ENCODE assay signal across 8 cellular contexts in genomic region chr14:103074699-103075341, GRCh38. TPM values are rescaled to one million over a fixed set of nuclear protein-coding genes. Genes with fewer than 3 reads are reported as not detected.
DNase-seq lines count a peak whose midpoint lies in the region; ATAC-seq and TF ChIP-seq lines count a peak whose summit lies in the region.

No MANE protein-coding gene starts in this region.

- H3K9me3 ChIP-seq in stomach smooth muscle (ENCODE audit: control insufficient read depth in 2 of 2, low read length in 2 of 2) = no peaks in the 10 kb centered on the region

- H3K36me3 Mint-ChIP-seq in activated CD4-positive, alpha-beta memory T cell treated with anti-CD3 and anti-CD28 coated beads for 36 hours = no peaks in the 10 kb centered on the region
- H3K36me3 Mint-ChIP-seq in activated CD4-positive, alpha-beta memory T cell treated with anti-CD3 and anti-CD28 coated beads, Interleukin-2, amount 10 ng/mL, durations not matched to agents 7 days and 5 days (ENCODE audit: low read depth) = no peaks in the 10 kb centered on the region
- no peaks in the 10 kb centered on the region for H3K36me3 Mint-ChIP-seq in WTC11

- peak; percentile 27 for DNase-seq in activated CD4-positive, alpha-beta memory T cell treated with anti-CD3 and anti-CD28 coated beads for 36 hours
- no peak for DNase-seq in activated CD4-positive, alpha-beta memory T cell treated with anti-CD3 and anti-CD28 coated beads, Interleukin-2, amount 10 ng/mL, durations not matched to agents 7 days and 5 days
- DNase-seq in WTC11 (ENCODE audit: low spot score) (no peak), iPS-NIHi7 (ENCODE audit: extremely low spot score) (peak; percentile 36), cerebellar nuclear complex (lab: John Stamatoyannopoulos, UW) (no peak), DMS153 (lab: John Stamatoyannopoulos, UW) (no peak)

- no peak overlapping the region for H3K27ac Mint-ChIP-seq in activated CD4-positive, alpha-beta memory T cell treated with anti-CD3 and anti-CD28 coated beads for 36 hours
- no peak overlapping the region for H3K27ac Mint-ChIP-seq in activated CD4-positive, alpha-beta memory T cell treated with anti-CD3 and anti-CD28 coated beads, Interleukin-2, amount 10 ng/mL, durations not matched to agents 7 days and 5 days
- no peak overlapping the region for H3K27ac Mint-ChIP-seq in WTC11

- H3K4me3 Mint-ChIP-seq in activated CD4-positive, alpha-beta memory T cell treated with anti-CD3 and anti-CD28 coated beads for 36 hours = no peak overlapping the region
- no peak overlapping the region for H3K4me3 Mint-ChIP-seq in activated CD4-positive, alpha-beta memory T cell treated with anti-CD3 and anti-CD28 coated beads, Interleukin-2, amount 10 ng/mL, durations not matched to agents 7 days and 5 days
- H3K4me3 Mint-ChIP-seq in WTC11 = peak overlapping the region; percentile 55

- ATAC-seq in WTC11 (peak; percentile 10), HG03097 (IDR thresholded peaks at IDR 0.05; ENCODE audit: low FRiP score, unreplicated experiment) (no peak)

- no peaks in the 10 kb centered on the region for H3K4me1 Mint-ChIP-seq in activated CD4-positive, alpha-beta memory T cell treated with anti-CD3 and anti-CD28 coated beads for 36 hours (ENCODE audit: low read depth)
- H3K4me1 Mint-ChIP-seq in activated CD4-positive, alpha-beta memory T cell treated with anti-CD3 and anti-CD28 coated beads, Interleukin-2, amount 10 ng/mL, durations not matched to agents 7 days and 5 days = peaks cover 4% of the 10 kb centered on the region
- H3K4me1 Mint-ChIP-seq in WTC11 = no peaks in the 10 kb centered on the region

- H3K4me3 ChIP-seq in stomach smooth muscle (ENCODE audit: low read length in 2 of 2) = peak overlapping the region in 1 of 2 donors; percentile 57

- peaks cover 4% of the 10 kb centered on the region for H3K27me3 Mint-ChIP-seq in activated CD4-positive, alpha-beta memory T cell treated with anti-CD3 and anti-CD28 coated beads for 36 hours
- peaks cover 5% of the 10 kb centered on the region for H3K27me3 Mint-ChIP-seq in activated CD4-positive, alpha-beta memory T cell treated with anti-CD3 and anti-CD28 coated beads, Interleukin-2, amount 10 ng/mL, durations not matched to agents 7 days and 5 days
- peaks cover 5% of the 10 kb centered on the region for H3K27me3 Mint-ChIP-seq in WTC11 (ENCODE audit: low read depth)

- H3K9me3 Mint-ChIP-seq in activated CD4-positive, alpha-beta memory T cell treated with anti-CD3 and anti-CD28 coated beads for 36 hours = no peaks in the 10 kb centered on the region
- H3K9me3 Mint-ChIP-seq in activated CD4-positive, alpha-beta memory T cell treated with anti-CD3 and anti-CD28 coated beads, Interleukin-2, amount 10 ng/mL, durations not matched to agents 7 days and 5 days = no peaks in the 10 kb centered on the region
- no peaks in the 10 kb centered on the region for H3K9me3 Mint-ChIP-seq in WTC11

- TF ChIP-seq CTCF in WTC11 (IDR thresholded peaks at IDR 0.05) = no peak

- CTCF ChIA-PET in activated CD4-positive, alpha-beta memory T cell treated with anti-CD3 and anti-CD28 coated beads for 36 hours (lab: Charles Lee) = interaction anchor here (0.7 to 4.6 kb wide), 13 partner anchors 9 to 381 kb away, joined by 3 to 34 read pairs (median 4); partner anchors contain the start of gene LBHD2
- CTCF ChIA-PET in activated CD4-positive, alpha-beta memory T cell treated with anti-CD3 and anti-CD28 coated beads, Interleukin-2, amount 10 ng/mL, durations not matched to agents 7 days and 5 days (lab: Charles Lee) = interaction anchor here (1.0 to 1.6 kb wide), 5 partner anchors 9 to 380 kb away, joined by 3 to 7 read pairs (median 3); no protein-coding TSS in a partner anchor
- CTCF ChIA-PET in WTC11 (lab: Charles Lee) = interaction anchor here (0.5 to 7.2 kb wide), 30 partner anchors 9 to 436 kb away, joined by 3 to 74 read pairs (median 4); partner anchors contain the start of genes LBHD2 and TNFAIP2

- H3K4me1 ChIP-seq in stomach smooth muscle (ENCODE audit: control insufficient read depth, insufficient read depth, low read length) = peaks cover 16% of the 10 kb centered on the region

- peak overlapping the region; percentile 18 for H3K27ac ChIP-seq in stomach smooth muscle (ENCODE audit: low read length)

- H3K9ac ChIP-seq in stomach smooth muscle (ENCODE audit: low read length in 2 of 2) = no peak overlapping the region

- no peaks in the 10 kb centered on the region for H3K36me3 ChIP-seq in stomach smooth muscle (ENCODE audit: control insufficient read depth in 2 of 2, insufficient read depth in 2 of 2, low read length in 2 of 2)

- intact Hi-C loops in activated CD4-positive, alpha-beta memory T cell treated with anti-CD3 and anti-CD28 coated beads for 36 hours (cut with micrococcal nuclease) = no loop called here

- POLR2A ChIA-PET in activated CD4-positive, alpha-beta memory T cell treated with anti-CD3 and anti-CD28 coated beads for 36 hours (lab: Charles Lee) = no interaction called here
- POLR2A ChIA-PET in activated CD4-positive, alpha-beta memory T cell treated with anti-CD3 and anti-CD28 coated beads, Interleukin-2, amount 10 ng/mL, durations not matched to agents 7 days and 5 days (lab: Charles Lee) = no interaction called here
- POLR2A ChIA-PET in WTC11 (lab: Charles Lee) = no interaction called here

- H3K27me3 ChIP-seq in stomach smooth muscle (ENCODE audit: control insufficient read depth in 1 of 2, insufficient read depth in 2 of 2, low read length in 2 of 2) = peaks cover 0 to 5% of the 10 kb centered on the region in 2 donors

TF ChIP-seq in WTC11, 78 proteins besides CTCF, POLR2A, EP300 and RAD21 (continues in another document):
- no peak for TF ChIP-seq HMGXB4 (CRISPR knock-in tag; IDR thresholded peaks at IDR 0.05)
- TF ChIP-seq ZNF396 (CRISPR knock-in tag; IDR thresholded peaks at IDR 0.05; ENCODE audit: borderline replicate concordance) = no peak
- TF ChIP-seq TP53 (CRISPR knock-in tag; IDR thresholded peaks at IDR 0.05) = no peak
- no peak for TF ChIP-seq ZNF232 (CRISPR knock-in tag; IDR thresholded peaks at IDR 0.05)
- no peak for TF ChIP-seq NR1H2 (CRISPR knock-in tag; IDR thresholded peaks at IDR 0.05)
- no peak for TF ChIP-seq ATF1 (CRISPR knock-in tag; IDR thresholded peaks at IDR 0.05)

RNA-seq across cellular contexts. Expression of gene LBHD2, which starts 9.2 kb away (rescaled TPM):
- not detected for total RNA-seq in activated CD4-positive, alpha-beta memory T cell treated with anti-CD3 and anti-CD28 coated beads for 36 hours
- total RNA-seq in activated CD4-positive, alpha-beta memory T cell treated with anti-CD3 and anti-CD28 coated beads, Interleukin-2, amount 10 ng/mL, durations not matched to agents 7 days and 5 days = not detected
- total RNA-seq in WTC11 (2021) = not detected in 3 replicates

RNA-seq across cellular contexts. Expression of gene CDC42BPB, which starts 17.5 kb away (rescaled TPM):
- 1 to 10 TPM; 6.4 to 7.4 TPM for total RNA-seq in activated CD4-positive, alpha-beta memory T cell treated with anti-CD3 and anti-CD28 coated beads for 36 hours
- under 1 TPM; 0.78 to 0.81 TPM for total RNA-seq in activated CD4-positive, alpha-beta memory T cell treated with anti-CD3 and anti-CD28 coated beads, Interleukin-2, amount 10 ng/mL, durations not matched to agents 7 days and 5 days
- 87.1 to 96.9 TPM (median 87.3 TPM) in 3 replicates for total RNA-seq in WTC11 (2021)

RNA-seq across cellular contexts. Expression of gene EXOC3L4, which starts 19.7 kb away (rescaled TPM):
- total RNA-seq in activated CD4-positive, alpha-beta memory T cell treated with anti-CD3 and anti-CD28 coated beads for 36 hours = not detected
- not detected for total RNA-seq in activated CD4-positive, alpha-beta memory T cell treated with anti-CD3 and anti-CD28 coated beads, Interleukin-2, amount 10 ng/mL, durations not matched to agents 7 days and 5 days
- 0.21 to 0.42 TPM (median 0.30 TPM) in 3 replicates for total RNA-seq in WTC11 (2021)

RNA-seq across cellular contexts. Expression of gene TNFAIP2, which starts 48.4 kb away (rescaled TPM):
- under 1 TPM; 0.50 to 0.56 TPM for total RNA-seq in activated CD4-positive, alpha-beta memory T cell treated with anti-CD3 and anti-CD28 coated beads for 36 hours
- under 1 TPM; 0.20 to 0.50 TPM for total RNA-seq in activated CD4-positive, alpha-beta memory T cell treated with anti-CD3 and anti-CD28 coated beads, Interleukin-2, amount 10 ng/mL, durations not matched to agents 7 days and 5 days
- 19.6 to 25.2 TPM (median 24.1 TPM) in 3 replicates for total RNA-seq in WTC11 (2021)

Comparison
In these comparisons a context has a peak if more than half of its experiments do, and no peak if none do; other contexts are left out.
1. DNase-seq: peak in activated CD4-positive, alpha-beta memory T cell treated with anti-CD3 and anti-CD28 coated beads for 36 hours (single experiment) and iPS-NIHi7 (single experiment); none in activated CD4-positive, alpha-beta memory T cell treated with anti-CD3 and anti-CD28 coated beads, Interleukin-2, amount 10 ng/mL, durations not matched to agents 7 days and 5 days (single experiment), WTC11 (single experiment), cerebellar nuclear complex (0 of 2) and DMS153 (single experiment).
2. RNA of gene CDC42BPB, which starts 17.5 kb away (total RNA-seq): 87.1 to 96.9 TPM in WTC11; 6.4 to 7.4 TPM in activated CD4-positive, alpha-beta memory T cell treated with anti-CD3 and anti-CD28 coated beads for 36 hours and 0.78 to 0.81 TPM in activated CD4-positive, alpha-beta memory T cell treated with anti-CD3 and anti-CD28 coated beads, Interleukin-2, amount 10 ng/mL, durations not matched to agents 7 days and 5 days; every median in the first group is over 10 times any median in the second.